In the genomic region with DNA sequence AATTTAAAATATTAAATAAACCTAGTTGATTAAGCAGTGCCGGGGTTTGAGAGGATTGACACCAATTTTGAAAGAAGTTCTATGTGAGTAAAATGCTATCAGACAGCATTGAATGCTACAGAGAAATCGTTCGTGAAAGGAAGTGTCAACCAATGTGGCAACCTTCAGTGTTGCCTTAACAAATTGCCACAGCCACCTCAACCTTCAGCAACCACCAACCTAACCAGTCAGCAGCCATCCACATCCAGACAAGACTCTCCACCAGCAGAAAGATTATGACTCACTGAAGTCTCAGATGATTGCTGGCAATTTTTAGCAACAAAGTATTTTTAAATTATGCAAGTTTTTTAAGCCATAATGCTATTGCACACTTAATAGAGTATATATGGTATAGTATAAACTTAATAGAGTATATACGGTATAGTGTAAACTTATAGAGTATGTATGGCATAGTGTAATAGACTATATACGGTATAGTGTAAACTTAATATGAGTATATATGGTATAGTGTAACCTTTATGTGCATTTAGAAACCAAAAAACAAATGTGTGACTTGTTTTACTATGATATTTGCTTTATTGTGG, we compare ENCODE assay signal across 1 cellular context.
A peak's percentile ranks its signal among the peaks of the same experiment; 100 is the strongest.
TF ChIP-seq lines count a peak whose summit lies in the region.

No MANE protein-coding gene starts in this region.

TF ChIP-seq in K562, 482 proteins besides CTCF, POLR2A, EP300 and RAD21 (continued from another document):
- TF ChIP-seq, protein P1, sequence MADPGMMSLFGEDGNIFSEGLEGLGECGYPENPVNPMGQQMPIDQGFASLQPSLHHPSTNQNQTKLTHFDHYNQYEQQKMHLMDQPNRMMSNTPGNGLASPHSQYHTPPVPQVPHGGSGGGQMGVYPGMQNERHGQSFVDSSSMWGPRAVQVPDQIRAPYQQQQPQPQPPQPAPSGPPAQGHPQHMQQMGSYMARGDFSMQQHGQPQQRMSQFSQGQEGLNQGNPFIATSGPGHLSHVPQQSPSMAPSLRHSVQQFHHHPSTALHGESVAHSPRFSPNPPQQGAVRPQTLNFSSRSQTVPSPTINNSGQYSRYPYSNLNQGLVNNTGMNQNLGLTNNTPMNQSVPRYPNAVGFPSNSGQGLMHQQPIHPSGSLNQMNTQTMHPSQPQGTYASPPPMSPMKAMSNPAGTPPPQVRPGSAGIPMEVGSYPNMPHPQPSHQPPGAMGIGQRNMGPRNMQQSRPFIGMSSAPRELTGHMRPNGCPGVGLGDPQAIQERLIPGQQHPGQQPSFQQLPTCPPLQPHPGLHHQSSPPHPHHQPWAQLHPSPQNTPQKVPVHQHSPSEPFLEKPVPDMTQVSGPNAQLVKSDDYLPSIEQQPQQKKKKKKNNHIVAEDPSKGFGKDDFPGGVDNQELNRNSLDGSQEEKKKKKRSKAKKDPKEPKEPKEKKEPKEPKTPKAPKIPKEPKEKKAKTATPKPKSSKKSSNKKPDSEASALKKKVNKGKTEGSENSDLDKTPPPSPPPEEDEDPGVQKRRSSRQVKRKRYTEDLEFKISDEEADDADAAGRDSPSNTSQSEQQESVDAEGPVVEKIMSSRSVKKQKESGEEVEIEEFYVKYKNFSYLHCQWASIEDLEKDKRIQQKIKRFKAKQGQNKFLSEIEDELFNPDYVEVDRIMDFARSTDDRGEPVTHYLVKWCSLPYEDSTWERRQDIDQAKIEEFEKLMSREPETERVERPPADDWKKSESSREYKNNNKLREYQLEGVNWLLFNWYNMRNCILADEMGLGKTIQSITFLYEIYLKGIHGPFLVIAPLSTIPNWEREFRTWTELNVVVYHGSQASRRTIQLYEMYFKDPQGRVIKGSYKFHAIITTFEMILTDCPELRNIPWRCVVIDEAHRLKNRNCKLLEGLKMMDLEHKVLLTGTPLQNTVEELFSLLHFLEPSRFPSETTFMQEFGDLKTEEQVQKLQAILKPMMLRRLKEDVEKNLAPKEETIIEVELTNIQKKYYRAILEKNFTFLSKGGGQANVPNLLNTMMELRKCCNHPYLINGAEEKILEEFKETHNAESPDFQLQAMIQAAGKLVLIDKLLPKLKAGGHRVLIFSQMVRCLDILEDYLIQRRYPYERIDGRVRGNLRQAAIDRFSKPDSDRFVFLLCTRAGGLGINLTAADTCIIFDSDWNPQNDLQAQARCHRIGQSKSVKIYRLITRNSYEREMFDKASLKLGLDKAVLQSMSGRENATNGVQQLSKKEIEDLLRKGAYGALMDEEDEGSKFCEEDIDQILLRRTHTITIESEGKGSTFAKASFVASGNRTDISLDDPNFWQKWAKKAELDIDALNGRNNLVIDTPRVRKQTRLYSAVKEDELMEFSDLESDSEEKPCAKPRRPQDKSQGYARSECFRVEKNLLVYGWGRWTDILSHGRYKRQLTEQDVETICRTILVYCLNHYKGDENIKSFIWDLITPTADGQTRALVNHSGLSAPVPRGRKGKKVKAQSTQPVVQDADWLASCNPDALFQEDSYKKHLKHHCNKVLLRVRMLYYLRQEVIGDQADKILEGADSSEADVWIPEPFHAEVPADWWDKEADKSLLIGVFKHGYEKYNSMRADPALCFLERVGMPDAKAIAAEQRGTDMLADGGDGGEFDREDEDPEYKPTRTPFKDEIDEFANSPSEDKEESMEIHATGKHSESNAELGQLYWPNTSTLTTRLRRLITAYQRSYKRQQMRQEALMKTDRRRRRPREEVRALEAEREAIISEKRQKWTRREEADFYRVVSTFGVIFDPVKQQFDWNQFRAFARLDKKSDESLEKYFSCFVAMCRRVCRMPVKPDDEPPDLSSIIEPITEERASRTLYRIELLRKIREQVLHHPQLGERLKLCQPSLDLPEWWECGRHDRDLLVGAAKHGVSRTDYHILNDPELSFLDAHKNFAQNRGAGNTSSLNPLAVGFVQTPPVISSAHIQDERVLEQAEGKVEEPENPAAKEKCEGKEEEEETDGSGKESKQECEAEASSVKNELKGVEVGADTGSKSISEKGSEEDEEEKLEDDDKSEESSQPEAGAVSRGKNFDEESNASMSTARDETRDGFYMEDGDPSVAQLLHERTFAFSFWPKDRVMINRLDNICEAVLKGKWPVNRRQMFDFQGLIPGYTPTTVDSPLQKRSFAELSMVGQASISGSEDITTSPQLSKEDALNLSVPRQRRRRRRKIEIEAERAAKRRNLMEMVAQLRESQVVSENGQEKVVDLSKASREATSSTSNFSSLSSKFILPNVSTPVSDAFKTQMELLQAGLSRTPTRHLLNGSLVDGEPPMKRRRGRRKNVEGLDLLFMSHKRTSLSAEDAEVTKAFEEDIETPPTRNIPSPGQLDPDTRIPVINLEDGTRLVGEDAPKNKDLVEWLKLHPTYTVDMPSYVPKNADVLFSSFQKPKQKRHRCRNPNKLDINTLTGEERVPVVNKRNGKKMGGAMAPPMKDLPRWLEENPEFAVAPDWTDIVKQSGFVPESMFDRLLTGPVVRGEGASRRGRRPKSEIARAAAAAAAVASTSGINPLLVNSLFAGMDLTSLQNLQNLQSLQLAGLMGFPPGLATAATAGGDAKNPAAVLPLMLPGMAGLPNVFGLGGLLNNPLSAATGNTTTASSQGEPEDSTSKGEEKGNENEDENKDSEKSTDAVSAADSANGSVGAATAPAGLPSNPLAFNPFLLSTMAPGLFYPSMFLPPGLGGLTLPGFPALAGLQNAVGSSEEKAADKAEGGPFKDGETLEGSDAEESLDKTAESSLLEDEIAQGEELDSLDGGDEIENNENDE (IDR thresholded peaks at IDR 0.05; ENCODE audit: low read depth, low read length) = peak; percentile 88
TF ChIP-seq in K562: peak in this region for 1.
